Comparison of ENCODE assay signal across 23 cellular contexts in genomic region chr13:106887686-106888085, GRCh38.
"Had no signal": no experiment of that assay in that cellular context is flagged by ENCODE, and none has a peak within 500 bp of the region (broad histone marks: within the 10 kb centered on the region; RNA-seq: fewer than 3 reads in every experiment).

No MANE protein-coding gene starts in this region.

- ATAC-seq: effector memory CD8-positive, alpha-beta T cell; esophagus mucosa; foreskin keratinocyte; gastroesophageal sphincter; heart right ventricle; left lung; left ventricle myocardium superior; mucosa of descending colon had no signal

- H3K27me3 ChIP-seq: colonic mucosa, esophagus squamous epithelium, foreskin keratinocyte, gastroesophageal sphincter, heart right ventricle, left lung had no signal

- H3K9me3 ChIP-seq: colonic mucosa, esophagus squamous epithelium, gastroesophageal sphincter, left lung, lower lobe of right lung, mucosa of descending colon had no signal

- H3K27ac ChIP-seq: colonic mucosa, epithelial cell of prostate, esophagus squamous epithelium, foreskin keratinocyte, gastroesophageal sphincter, heart right ventricle, left lung, lower lobe of right lung had no signal

- H3K36me3 ChIP-seq: colonic mucosa, esophagus squamous epithelium, gastroesophageal sphincter, heart right ventricle, left lung, lower lobe of right lung had no signal

- DNase-seq: colonic mucosa; cortex of kidney; effector CD8-positive, alpha-beta T cell; effector memory CD8-positive, alpha-beta T cell; endodermal cell; erythroblast; esophagus squamous epithelium; foreskin keratinocyte; glutamatergic neuron; head of caudate nucleus; heart right ventricle; hippocampal formation; left cardiac atrium; left lung; left ventricle myocardium superior; lower lobe of right lung; mesenchymal stem cell; mucosa of descending colon had no signal

- H3K4me3 ChIP-seq: colonic mucosa, esophagus squamous epithelium, gastroesophageal sphincter, heart right ventricle, left lung, lower lobe of right lung, mucosa of descending colon had no signal

- H3K4me1 ChIP-seq: colonic mucosa, esophagus squamous epithelium, foreskin keratinocyte, gastroesophageal sphincter, left lung, lower lobe of right lung had no signal

- H3K27me3 Mint-ChIP-seq: dendritic cell treated with granulocyte-macrophage colony-stimulating factor and Interleukin-4, amounts not matched to agents 40 ng/mL and 50 ng/mL, for 4 days; effector memory CD8-positive, alpha-beta T cell had no signal

- H3K4me3 Mint-ChIP-seq: dendritic cell treated with granulocyte-macrophage colony-stimulating factor and Interleukin-4, amounts not matched to agents 40 ng/mL and 50 ng/mL, for 4 days; effector memory CD8-positive, alpha-beta T cell; endodermal cell; mesothelial cell of epicardium had no signal

- H3K27ac Mint-ChIP-seq: dendritic cell treated with granulocyte-macrophage colony-stimulating factor and Interleukin-4, amounts not matched to agents 40 ng/mL and 50 ng/mL, for 4 days; effector memory CD8-positive, alpha-beta T cell; endodermal cell; mesothelial cell of epicardium had no signal
